ENCODE assay signal across 8 cellular contexts in the genomic region with DNA sequence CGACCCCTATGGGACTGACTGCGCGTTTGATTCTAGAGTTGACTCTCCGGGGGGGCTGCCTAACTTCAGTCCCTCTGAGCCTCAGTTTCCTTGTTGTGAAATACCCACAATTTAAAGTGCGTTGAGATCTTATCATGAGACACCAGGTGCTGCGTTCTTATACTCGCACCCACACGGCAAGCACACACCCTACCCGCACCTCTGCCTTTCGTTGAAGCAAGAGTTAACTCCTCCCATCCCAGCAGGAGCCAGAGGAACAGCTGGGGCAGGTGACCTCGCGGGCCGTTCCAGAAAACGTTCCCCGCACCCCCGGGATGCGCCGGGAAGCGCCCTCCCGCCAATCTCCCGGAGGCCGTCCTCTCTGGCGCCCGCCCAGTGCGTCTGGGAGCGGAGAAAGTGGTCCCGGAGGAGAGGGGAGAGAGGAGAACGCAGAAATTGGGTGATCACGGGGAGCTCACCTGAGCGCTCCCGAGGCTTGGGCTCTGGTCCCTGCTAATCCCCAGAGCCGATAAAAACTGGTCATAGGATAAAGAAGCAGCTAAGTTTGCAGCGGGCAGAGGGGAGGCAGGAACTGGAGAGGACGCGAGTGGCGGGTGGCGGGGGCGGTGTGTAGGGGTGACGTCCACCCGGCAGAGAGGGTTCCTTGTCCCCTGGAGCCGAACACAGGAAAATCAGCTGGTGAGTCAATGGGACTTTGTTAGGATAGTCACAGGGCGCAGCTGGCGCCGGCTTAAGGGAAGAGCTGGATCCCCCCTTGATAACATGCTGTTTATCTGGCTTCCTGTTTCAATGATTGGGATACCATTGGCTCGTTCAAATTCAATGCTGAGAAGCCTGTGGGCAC. TPM values are rescaled to one million over a fixed set of nuclear protein-coding genes. Genes with fewer than 3 reads are reported as not detected.
DNase-seq lines count a peak whose midpoint lies in the region; ATAC-seq, FAIRE-seq and TF ChIP-seq lines count a peak whose summit lies in the region.

No MANE protein-coding gene starts in this region.

- H3K4me3 ChIP-seq in bronchial epithelial cell (ENCODE audit: low read depth, low read length) (peak overlapping the region; percentile 47), skeletal muscle cell (ENCODE audit: low read depth, low read length) (peak overlapping the region; percentile 86)

- peaks cover 3% of the 10 kb centered on the region for H3K27me3 ChIP-seq in bronchial epithelial cell (ENCODE audit: control insufficient read depth, insufficient read depth, low read length)

- no peaks in the 10 kb centered on the region for H3K36me3 Mint-ChIP-seq in activated T-cell treated with anti-CD3 and anti-CD28 coated beads, Interleukin-2, amount 50 U/mL, for 4 hours (ENCODE audit: insufficient read depth)

- peak in 1 of 2 donors; percentile 6 for ATAC-seq in activated T-cell treated with anti-CD3 and anti-CD28 coated beads, Interleukin-2, amount 50 U/mL, for 4 hours
- no peak for ATAC-seq in HG03442 (IDR thresholded peaks at IDR 0.05; ENCODE audit: unreplicated experiment)

- H3K27me3 Mint-ChIP-seq in activated T-cell treated with anti-CD3 and anti-CD28 coated beads, Interleukin-2, amount 50 U/mL, for 4 hours (ENCODE audit: low read depth) = peaks cover 63% of the 10 kb centered on the region

- peaks cover 20% of the 10 kb centered on the region for H3K4me1 Mint-ChIP-seq in activated T-cell treated with anti-CD3 and anti-CD28 coated beads, Interleukin-2, amount 50 U/mL, for 4 hours (ENCODE audit: low read depth)

- peak overlapping the region; percentile 70 for H3K4me3 Mint-ChIP-seq in activated T-cell treated with anti-CD3 and anti-CD28 coated beads, Interleukin-2, amount 50 U/mL, for 4 hours

- H3K36me3 ChIP-seq in bronchial epithelial cell (ENCODE audit: control insufficient read depth, insufficient read depth, low read length) = no peaks in the 10 kb centered on the region

- FAIRE-seq in bronchial epithelial cell (lab: Jason Lieb, UNC) = no peak

- no peak for TF ChIP-seq CTCF in bronchial epithelial cell (IDR thresholded peaks at IDR 0.05; ENCODE audit: insufficient read depth, low read length, severe bottlenecking)

- DNase-seq in activated T-cell treated with anti-CD3 and anti-CD28 coated beads, Interleukin-2, amount 50 U/mL, for 4 hours = no peak
- no peak for DNase-seq in activated T-cell treated with anti-CD3 and anti-CD28 coated beads, Interleukin-2, amount 50 U/mL, for 48 hours
- DNase-seq in NCI-H82 treated with DMSO at 0.1 percent for 48 hours (lab: John Stamatoyannopoulos, UW; ENCODE audit: unreplicated experiment) (peak; percentile 55), bronchial epithelial cell (ENCODE audit: low read depth) (no peak), iris pigment epithelial cell (ENCODE audit: low read depth) (peak; percentile 50), skeletal muscle cell (ENCODE audit: low read depth) (no peak), SIG-M5 treated with dmso at 0.1 percent for 504 hours (lab: John Stamatoyannopoulos, UW; ENCODE audit: unreplicated experiment) (no peak)

- H3K9me3 Mint-ChIP-seq in activated T-cell treated with anti-CD3 and anti-CD28 coated beads, Interleukin-2, amount 50 U/mL, for 4 hours = no peaks in the 10 kb centered on the region

RNA-seq across cellular contexts. Expression of a gene that starts 0.9 kb away (rescaled TPM):
- 1 to 10 TPM in 2 of 3 donors, under 1 TPM in 1; 0.81 to 1.3 (median 1.1) TPM for total RNA-seq in activated T-cell treated with anti-CD3 and anti-CD28 coated beads, Interleukin-2, amount 50 U/mL, for 4 hours
- 1.4 and 1.6 TPM in 2 replicates for total RNA-seq in bronchial epithelial cell

RNA-seq across cellular contexts. Expression of a gene that starts 32.9 kb away (rescaled TPM):
- total RNA-seq in activated T-cell treated with anti-CD3 and anti-CD28 coated beads, Interleukin-2, amount 50 U/mL, for 4 hours = 10 to 100 TPM; 51.5 to 54.3 (median 52.4) TPM
- 257 and 258 TPM in 2 replicates for total RNA-seq in bronchial epithelial cell

Comparison
In these comparisons a context has a peak if more than half of its experiments do, and no peak if none do; other contexts are left out.
1. DNase-seq: peak in NCI-H82 treated with DMSO at 0.1 percent for 48 hours (single experiment) and iris pigment epithelial cell (single experiment); none in activated T-cell treated with anti-CD3 and anti-CD28 coated beads, Interleukin-2, amount 50 U/mL, for 4 hours (single experiment), activated T-cell treated with anti-CD3 and anti-CD28 coated beads, Interleukin-2, amount 50 U/mL, for 48 hours (0 of 2), bronchial epithelial cell (single experiment), skeletal muscle cell (single experiment) and SIG-M5 treated with dmso at 0.1 percent for 504 hours (single experiment).